9 cellular contexts compared by ENCODE assay signal in the genomic region with DNA sequence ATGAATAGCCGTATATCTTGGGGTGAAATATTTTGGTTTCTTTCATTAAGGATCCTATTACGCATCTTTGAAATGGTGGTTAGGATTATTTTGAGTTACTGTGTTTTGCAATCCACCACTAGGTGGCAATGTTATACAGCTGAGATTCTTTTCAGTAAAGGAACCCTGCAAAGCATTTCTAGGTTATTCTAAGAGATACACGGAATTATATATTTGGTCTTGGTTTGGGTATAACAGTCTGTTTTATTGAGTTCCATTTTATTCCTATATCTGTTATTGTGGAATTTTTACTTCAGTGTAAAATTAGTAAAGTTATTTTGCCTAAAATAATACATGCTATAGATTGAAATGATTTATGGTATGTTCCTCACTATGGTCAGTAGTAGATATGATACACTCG.
DNase-seq lines count a peak whose midpoint lies in the region; ATAC-seq, FAIRE-seq and TF ChIP-seq lines count a peak whose summit lies in the region.
"Had no signal": no experiment of that assay in that cellular context is flagged by ENCODE, and none has a peak within 500 bp of the region (broad histone marks: within the 10 kb centered on the region; RNA-seq: fewer than 3 reads in every experiment).

No MANE protein-coding gene starts in this region.

- no peak overlapping the region for H2BK20ac ChIP-seq in IMR-90 (ENCODE audit: low read depth, low read length)
- H2BK20ac ChIP-seq in H1 (ENCODE audit: low read length), result no peak overlapping the region

- H4K5ac ChIP-seq in IMR-90 (ENCODE audit: low read depth, low read length), result no peak overlapping the region
- H4K5ac ChIP-seq in H1 (ENCODE audit: insufficient read length, low read depth, low read length), result no peak overlapping the region

- H3K18ac ChIP-seq in IMR-90 (ENCODE audit: low read depth, low read length) (no peak overlapping the region), H1 (ENCODE audit: extremely low read depth, low read length) (no peak overlapping the region)

- TF ChIP-seq POLR2A in IMR-90 (IDR thresholded peaks at IDR 0.05; ENCODE audit: low read depth, low read length) (no peak), H1 (IDR thresholded peaks at IDR 0.05; ENCODE audit: control extremely low read depth in 1 of 2, low read depth in 2 of 2, low read length in 2 of 2) (no peak)

- H3K79me1 ChIP-seq in IMR-90 (ENCODE audit: low read depth in 1 of 2, low read length in 2 of 2) (no peaks in the 10 kb centered on the region), H1 (ENCODE audit: low read depth, low read length) (no peaks in the 10 kb centered on the region)

- no peaks in the 10 kb centered on the region for H3K79me2 ChIP-seq in H1 (ENCODE audit: control insufficient read depth in 1 of 2, insufficient read depth in 2 of 2, low read length in 2 of 2)

- FAIRE-seq in H1 (lab: Jason Lieb, UNC), result peak; percentile 92

- H4K8ac ChIP-seq in IMR-90 (ENCODE audit: low read depth in 2 of 2, low read length in 2 of 2), result no peak overlapping the region
- H4K8ac ChIP-seq in H1 (ENCODE audit: extremely low read depth, insufficient read depth, low read length), result no peak overlapping the region

- H3K23ac ChIP-seq in IMR-90 (ENCODE audit: low read depth, low read length) (no peak overlapping the region), H1 (ENCODE audit: insufficient read length) (no peak overlapping the region)

- H3K4me3 ChIP-seq in IMR-90 (ENCODE audit: insufficient read depth, low read depth, low read length) (no peak overlapping the region), Panc1 (ENCODE audit: low read depth in 2 of 2, low read length in 2 of 2) (no peak overlapping the region), H1 (ENCODE audit: extremely low read depth in 1 of 4, insufficient read depth in 2 of 4, low read depth in 3 of 4, low read length in 4 of 4) (no peak overlapping the region), aorta (ENCODE audit: low read length in 2 of 2) (no peak overlapping the region)

- H3K23me2 ChIP-seq in H1 (ENCODE audit: low read depth, low read length), result no peaks in the 10 kb centered on the region

- no peak overlapping the region for H2AK9ac ChIP-seq in IMR-90 (replicated peaks; ENCODE audit: low read depth, low read length, poor library complexity)

- DNase-seq in NCI-H2081 (lab: John Stamatoyannopoulos, UW) (peak; percentile 24 to 25), NCI-H2081 treated with DMSO at 0.1 percent for 48 hours (lab: John Stamatoyannopoulos, UW) (no peak), IMR-90 (peak; percentile 46), Panc1 (ENCODE audit: low read depth, low spot score) (peak; percentile 30), H1 (ENCODE audit: low read depth in 1 of 2, low spot score in 2 of 2) (no peak), naive B cell (peak; percentile 15), aorta (no peak)

- H4K20me1 ChIP-seq in IMR-90 (ENCODE audit: insufficient read depth, low read length) (no peaks in the 10 kb centered on the region), H1 (replicated peaks in 1 of 2; ENCODE audit: control insufficient read depth in 1 of 2, insufficient read depth in 2 of 2, low read length in 2 of 2) (no peaks in the 10 kb centered on the region)

- intact Hi-C loops in IMR-90 (cut with micrococcal nuclease) (loop anchor here (1.0 to 5.0 kb wide), 2 partner anchors 863 to 1382 kb away; no protein-coding TSS in a partner anchor), Panc1 (cut with micrococcal nuclease; ENCODE audit: unreplicated experiment) (loop anchor here (2.0 to 5.0 kb wide), 2 partner anchors 864 to 1383 kb away; no protein-coding TSS in a partner anchor), aorta (cut with DNase I) (loop anchor here (5.0 kb wide), 1 partner anchor 1383 kb away; no protein-coding TSS in a partner anchor)

- no peaks in the 10 kb centered on the region for H3K9me3 ChIP-seq in IMR-90 (ENCODE audit: control insufficient read depth, insufficient read depth, low read length)
- H3K9me3 ChIP-seq in Panc1 (ENCODE audit: control insufficient read depth, insufficient read depth, low read depth, low read length), result no peaks in the 10 kb centered on the region
- H3K9me3 ChIP-seq in H1 (ENCODE audit: insufficient read depth in 2 of 2, low read depth in 1 of 2, low read length in 1 of 2), result no peaks in the 10 kb centered on the region
- H3K9me3 ChIP-seq in aorta (ENCODE audit: control insufficient read depth, low read length), result no peaks in the 10 kb centered on the region

- dilution Hi-C loops in IMR-90 (cut with HindIII; ENCODE audit: low sequenced_read_pairs, unreplicated experiment), result loop anchor here (25.0 kb wide), 1 partner anchor 1373 kb away; no protein-coding TSS in a partner anchor

- POLR2A ChIA-PET in IMR-90 (lab: Charles Lee; ENCODE audit: unreplicated experiment), result no interaction called here
- POLR2A ChIA-PET in Panc1 (lab: Charles Lee), result no interaction called here
- POLR2A ChIA-PET in H1 (lab: Charles Lee; ENCODE audit: partially characterized antibody), result no interaction called here

- H3K56ac ChIP-seq in IMR-90 (ENCODE audit: extremely low read depth, insufficient read depth, low read length) (no peak overlapping the region), H1 (replicated peaks; ENCODE audit: insufficient read length, low read depth, low read length) (no peak overlapping the region)

- TF ChIP-seq CTCF in IMR-90 (conservative IDR thresholded peaks at IDR 0.05; ENCODE audit: low read depth, low read length) (peak; percentile 84), Panc1 (IDR thresholded peaks at IDR 0.05) (peak; percentile 75), H1 (IDR thresholded peaks at IDR 0.05; ENCODE audit: control extremely low read depth in 1 of 3, insufficient read depth in 1 of 3, low read depth in 1 of 3, low read length in 3 of 3) (peak in 2 of 3 experiments; percentile 40 to 66; a peak in 2 of 4 replicates)

- H4K91ac ChIP-seq in IMR-90 (ENCODE audit: insufficient read depth, low read depth, low read length) (no peak overlapping the region), H1 (replicated peaks; ENCODE audit: insufficient read length, low read length) (no peak overlapping the region)

- BruUV-seq in IMR-90 (replicated peaks; lab: Mats Ljungman, UMichigan) (no TSS peak), Panc1 (replicated peaks; lab: Mats Ljungman, UMichigan) (no TSS peak)

- H3K4me2 ChIP-seq in IMR-90 (ENCODE audit: low read depth, low read length) (no peak overlapping the region), H1 (ENCODE audit: insufficient read depth in 1 of 2, low read depth in 2 of 2, low read length in 2 of 2) (no peak overlapping the region)

- no peaks in the 10 kb centered on the region for H3K36me3 ChIP-seq in IMR-90 (ENCODE audit: control insufficient read depth, insufficient read depth, low read length)
- H3K36me3 ChIP-seq in Panc1 (ENCODE audit: control insufficient read depth, insufficient read depth, low read length), result no peaks in the 10 kb centered on the region
- H3K36me3 ChIP-seq in H1 (ENCODE audit: control insufficient read depth in 2 of 4, insufficient read depth in 4 of 4, low read length in 3 of 4), result no peaks in the 10 kb centered on the region
- H3K36me3 ChIP-seq in aorta (ENCODE audit: control insufficient read depth in 1 of 2, insufficient read depth in 2 of 2, low read length in 1 of 2), result no peaks in the 10 kb centered on the region

- H3K27ac ChIP-seq in IMR-90 (ENCODE audit: insufficient read depth, low read length), result no peak overlapping the region
- H3K27ac ChIP-seq in Panc1 (ENCODE audit: low read length), result no peak overlapping the region
- no peak overlapping the region for H3K27ac ChIP-seq in H1 (ENCODE audit: low read depth, low read length)
- no peak overlapping the region for H3K27ac ChIP-seq in aorta (ENCODE audit: low read depth in 1 of 2, low read length in 2 of 2)

- H3K4me1 Mint-ChIP-seq in naive B cell, result no peaks in the 10 kb centered on the region
- H3K4me1 Mint-ChIP-seq: CD8-positive, alpha-beta memory T cell had no signal

- no CpG with 5 or more reads among the region's 4 CpGs for WGBS in IMR-90 (ENCODE audit: extremely low coverage in 2 of 2, insufficient read length in 1 of 2), 2 experiments
- 49% methylated on average over 4 of the region's 4 CpGs; no CpG with 5 or more reads in 1 of the 2 experiments for WGBS in H1 (ENCODE audit: extremely low coverage in 1 of 2, insufficient coverage in 1 of 2, insufficient read length in 1 of 2, insufficient replicate concordance in 2 of 2, low coverage in 1 of 2, low lambda C conversion rate in 2 of 2, missing lambda C conversion rate in 1 of 2), 2 experiments
- WGBS in aorta, 2 donors, result 8 to 12% methylated on average over 4 of the region's 4 CpGs

- ATAC-seq in GM21447 (IDR thresholded peaks at IDR 0.05; ENCODE audit: unreplicated experiment) (peak; percentile 63), IMR-90 (ENCODE audit: low read depth) (peak; percentile 84), Panc1 (peak; percentile 73; the same call in 1 of the 2 replicates), naive B cell (ENCODE audit: low read depth in 2 of 2) (no peak), aorta (ENCODE audit: low FRiP score) (no peak)

- no peak for TF ChIP-seq EP300 in H1 (IDR thresholded peaks at IDR 0.05; ENCODE audit: borderline replicate concordance in 1 of 2, low read depth in 2 of 2, low read length in 2 of 2)

- H2AK5ac ChIP-seq in IMR-90 (ENCODE audit: low read depth, low read length) (no peak overlapping the region), H1 (ENCODE audit: low read depth, low read length) (no peak overlapping the region)

- H3K36me3 Mint-ChIP-seq in naive B cell, result no peaks in the 10 kb centered on the region
- H3K36me3 Mint-ChIP-seq: CD8-positive, alpha-beta memory T cell had no signal

- no peak overlapping the region for H2BK12ac ChIP-seq in H1 (ENCODE audit: low read depth, low read length)

- no peaks in the 10 kb centered on the region for H3K9me1 ChIP-seq in IMR-90 (ENCODE audit: insufficient read depth, low read length)

- TF ChIP-seq RAD21 in IMR-90 (IDR thresholded peaks at IDR 0.05; ENCODE audit: low read length) (peak; percentile 90), H1 (IDR thresholded peaks at IDR 0.05 in 1 of 2, conservative IDR thresholded peaks at IDR 0.05 in 1 of 2; ENCODE audit: low read depth in 2 of 2, low read length in 2 of 2) (peak; percentile 89 to 90)

- H2AFZ ChIP-seq in IMR-90 (replicated peaks; ENCODE audit: low read length, poor library complexity) (no peak overlapping the region), H1 (ENCODE audit: low read length) (no peak overlapping the region)

- H2BK120ac ChIP-seq in IMR-90 (ENCODE audit: low read depth, low read length) (no peak overlapping the region), H1 (replicated peaks; ENCODE audit: low read depth, low read length) (no peak overlapping the region)

- in situ Hi-C loops in IMR-90 (cut with MboI; ENCODE audit: low sequenced_read_pairs) (loop anchor here (5.0 to 10.0 kb wide), 2 partner anchors 866 to 1383 kb away; no protein-coding TSS in a partner anchor), Panc1 (cut with HindIII; ENCODE audit: low pct_unique_long_range_greater_than_20kb, low sequenced_read_pairs) (no loop called here)

- H3K9ac ChIP-seq in IMR-90 (ENCODE audit: low read depth, low read length), result no peak overlapping the region
- H3K9ac ChIP-seq in H1 (replicated peaks in 1 of 4; ENCODE audit: extremely low read depth in 1 of 4, low read depth in 3 of 4, low read length in 3 of 4), result no peak overlapping the region

- H2BK5ac ChIP-seq in IMR-90 (ENCODE audit: low read depth, low read length, poor library complexity, severe bottlenecking) (no peak overlapping the region), H1 (ENCODE audit: low read depth, low read length) (no peak overlapping the region)

- peaks cover 24 to 57% (median 38%) of the 10 kb centered on the region in 3 donors for H3K27me3 Mint-ChIP-seq in naive B cell

- CTCF ChIA-PET in IMR-90 (lab: Yijun Ruan, JAX) (no interaction called here), Panc1 (lab: Charles Lee) (no interaction called here), H1 (lab: Charles Lee; ENCODE audit: partially characterized antibody) (interaction anchor here (0.6 to 3.0 kb wide), 5 partner anchors 10 to 1420 kb away, joined by 3 to 13 read pairs (median 3); no protein-coding TSS in a partner anchor)

- no peak overlapping the region for H3K4me3 Mint-ChIP-seq in naive B cell
- H3K4me3 Mint-ChIP-seq: CD8-positive, alpha-beta memory T cell had no signal

- no peak overlapping the region for H3K14ac ChIP-seq in IMR-90 (replicated peaks; ENCODE audit: low read depth, low read length)
- no peak overlapping the region for H3K14ac ChIP-seq in H1 (ENCODE audit: insufficient read length)

- H2BK15ac ChIP-seq in IMR-90 (ENCODE audit: low read depth, low read length) (no peak overlapping the region), H1 (ENCODE audit: low read length) (no peak overlapping the region)

- H3K4me1 ChIP-seq in IMR-90 (ENCODE audit: control insufficient read depth, insufficient read depth, low read length) (no peaks in the 10 kb centered on the region), Panc1 (ENCODE audit: control insufficient read depth, insufficient read depth, low read length) (no peaks in the 10 kb centered on the region), H1 (replicated peaks in 1 of 4; ENCODE audit: control insufficient read depth in 3 of 4, insufficient read depth in 4 of 4, low read length in 3 of 4) (no peaks in the 10 kb centered on the region), aorta (ENCODE audit: control insufficient read depth in 1 of 2, insufficient read depth in 2 of 2, low read length in 2 of 2) (no peaks in the 10 kb centered on the region)

- no peaks in the 10 kb centered on the region for H3K27me3 ChIP-seq in IMR-90 (ENCODE audit: control insufficient read depth, insufficient read depth, low read length)
- no peaks in the 10 kb centered on the region for H3K27me3 ChIP-seq in Panc1 (ENCODE audit: control insufficient read depth, insufficient read depth, low read length)
- H3K27me3 ChIP-seq in H1 (replicated peaks in 1 of 4; ENCODE audit: control insufficient read depth in 3 of 4, extremely low read depth in 1 of 4, insufficient read depth in 3 of 4, low read length in 3 of 4), result no peaks in the 10 kb centered on the region; a peak in 1 of 7 replicates
- H3K27me3 ChIP-seq in aorta (ENCODE audit: control insufficient read depth in 1 of 2, insufficient read depth in 2 of 2, low read length in 1 of 2), result no peaks in the 10 kb centered on the region

- no peak overlapping the region for H3K27ac Mint-ChIP-seq in naive B cell
- H3K27ac Mint-ChIP-seq: CD8-positive, alpha-beta memory T cell had no signal

- H3K9me3 Mint-ChIP-seq in naive B cell, result no peaks in the 10 kb centered on the region
- H3K9me3 Mint-ChIP-seq: CD8-positive, alpha-beta memory T cell had no signal

- H3K4ac ChIP-seq in IMR-90 (ENCODE audit: low read depth, low read length), result no peak overlapping the region
- H3K4ac ChIP-seq in H1 (replicated peaks; ENCODE audit: insufficient read length, low read depth, low read length), result no peak overlapping the region

Comparison
In these comparisons a context has a peak if more than half of its experiments do, and no peak if none do; other contexts are left out.
1. DNase-seq: peak in NCI-H2081 (2 of 2), IMR-90 (single experiment), Panc1 (single experiment) and naive B cell (single experiment); none in NCI-H2081 treated with DMSO at 0.1 percent for 48 hours (single experiment), H1 (0 of 2) and aorta (0 of 2).
2. ATAC-seq: peak in GM21447 (single experiment), IMR-90 (single experiment) and Panc1 (single experiment); none in naive B cell (0 of 2) and aorta (single experiment).
3. Peak in every context shown above with its lines, with median percentiles within 50 percentile points of each other: CTCF ChIP-seq.